Comparison of ENCODE assay signal across 16 cellular contexts in genomic region chr1:206455320-206455680, GRCh38. TPM values are rescaled to one million over a fixed set of nuclear protein-coding genes. Genes with fewer than 3 reads are reported as not detected.
DNase-seq lines count a peak whose midpoint lies in the region; ATAC-seq, FAIRE-seq and TF ChIP-seq lines count a peak whose summit lies in the region.
"Had no signal": no experiment of that assay in that cellular context is flagged by ENCODE, and none has a peak within 500 bp of the region (broad histone marks: within the 10 kb centered on the region; RNA-seq: fewer than 3 reads in every experiment).

No MANE protein-coding gene starts in this region.

- H3K27ac Mint-ChIP-seq in CD14-positive monocyte = peak overlapping the region in 5 of 7 donors; percentile 9 to 74 (median 65)
- peak overlapping the region; percentile 85 to 91 (median 88) for H3K27ac Mint-ChIP-seq in nephron
- H3K27ac Mint-ChIP-seq in activated naive CD4-positive, alpha-beta T cell treated with anti-CD3 and anti-CD28 coated beads, Interleukin-2, amount 50 U/mL, for 72 hours = peak overlapping the region in 1 of 2 donors; percentile 2
- H3K27ac Mint-ChIP-seq in T-helper 2 cell treated with Interferon-gamma antibody and Interleukin-4, amounts not matched to agents 5 μg/mL and 100 μg/mL, for 36 hours = no peak overlapping the region

- H3K9me3 Mint-ChIP-seq in CD14-positive monocyte = no peaks in the 10 kb centered on the region
- H3K9me3 Mint-ChIP-seq in nephron = no peaks in the 10 kb centered on the region
- H3K9me3 Mint-ChIP-seq in activated naive CD4-positive, alpha-beta T cell treated with anti-CD3 and anti-CD28 coated beads, Interleukin-2, amount 50 U/mL, for 72 hours = no peaks in the 10 kb centered on the region
- H3K9me3 Mint-ChIP-seq in T-helper 2 cell treated with Interferon-gamma antibody and Interleukin-4, amounts not matched to agents 5 μg/mL and 100 μg/mL, for 36 hours = no peaks in the 10 kb centered on the region

- no peaks in the 10 kb centered on the region for H4K20me1 ChIP-seq in K562 (replicated peaks; ENCODE audit: control insufficient read depth, insufficient read depth, low read length)

- peaks cover 86 to 90% of the 10 kb centered on the region in 2 donors for H3K36me3 Mint-ChIP-seq in CD14-positive monocyte
- H3K36me3 Mint-ChIP-seq in nephron (ENCODE audit: low read depth) = peaks cover 73% of the 10 kb centered on the region
- no peaks in the 10 kb centered on the region for H3K36me3 Mint-ChIP-seq in activated naive CD4-positive, alpha-beta T cell treated with anti-CD3 and anti-CD28 coated beads, Interleukin-2, amount 50 U/mL, for 72 hours
- H3K36me3 Mint-ChIP-seq in T-helper 2 cell treated with Interferon-gamma antibody and Interleukin-4, amounts not matched to agents 5 μg/mL and 100 μg/mL, for 36 hours (ENCODE audit: low read depth) = peaks cover 22% of the 10 kb centered on the region

- H3K27ac ChIP-seq in HEK293 (ENCODE audit: extremely low read depth, low read depth, low read length) = peak overlapping the region; percentile 14; the same call in 1 of the 2 replicates
- peak overlapping the region; percentile 26; the same call in 2 of the 3 replicates for H3K27ac ChIP-seq in K562 (ENCODE audit: extremely low read depth, low read depth, low read length)
- H3K27ac ChIP-seq: A549, SJSA1 had no signal

- H3K79me2 ChIP-seq in K562 (ENCODE audit: control insufficient read depth, insufficient read depth, low read length) = no peaks in the 10 kb centered on the region

- in situ Hi-C loops in K562 (cut with MboI) = loop anchor here (10.0 kb wide), 1 partner anchor 290 kb away; no protein-coding TSS in a partner anchor

- no peak overlapping the region; a peak in 1 of 4 replicates for H3K9ac ChIP-seq in K562 (ENCODE audit: insufficient read depth in 1 of 2, low read depth in 2 of 2, low read length in 2 of 2)
- H3K9ac ChIP-seq: BLaER1 treated with 17β-estradiol and CSF1 and Interleukin-3, amounts not matched to agents 10 nM and 100 nM had no signal

- intact Hi-C loops in CD14-positive monocyte (cut with micrococcal nuclease) = no loop called here
- intact Hi-C loops in K562 (cut with micrococcal nuclease) = loop anchor here (2.0 kb wide), 1 partner anchor 14 kb away; no protein-coding TSS in a partner anchor

- TF ChIP-seq POLR2A in K562 (conservative IDR thresholded peaks at IDR 0.05) = no peak

- FAIRE-seq in K562 (lab: Jason Lieb, UNC) = no peak
- FAIRE-seq: A549 had no signal

- no peaks in the 10 kb centered on the region for H3K9me1 ChIP-seq in K562 (ENCODE audit: control insufficient read depth, insufficient read depth, low read length)

- H3K27me3 Mint-ChIP-seq in CD14-positive monocyte (ENCODE audit: low read depth in 3 of 3) (no peaks in the 10 kb centered on the region), nephron (ENCODE audit: low read depth) (peaks cover 6% of the 10 kb centered on the region)
- no peaks in the 10 kb centered on the region for H3K27me3 Mint-ChIP-seq in T-helper 2 cell treated with Interferon-gamma antibody and Interleukin-4, amounts not matched to agents 5 μg/mL and 100 μg/mL, for 36 hours (ENCODE audit: low read depth)

- CTCF ChIA-PET in HEK293 (lab: Yijun Ruan, JAX) (interaction anchor here (1.2 to 1.7 kb wide), 2 partner anchors 14 to 24 kb away, joined by 3 to 4 read pairs; no protein-coding TSS in a partner anchor), K562 (lab: Yijun Ruan, JAX; ENCODE audit: low intra/inter-chr PET ratio) (no interaction called here)

- H3K9me3 ChIP-seq in HEK293 (ENCODE audit: control insufficient read depth, insufficient read depth, low read depth, low read length) (no peaks in the 10 kb centered on the region), K562 (replicated peaks; ENCODE audit: control insufficient read depth, insufficient read depth, low read depth, low read length) (no peaks in the 10 kb centered on the region)
- H3K9me3 ChIP-seq: A549; BLaER1 treated with 17β-estradiol and CSF1 and Interleukin-3, amounts not matched to agents 10 nM and 100 nM; HAP-1; SJSA1 had no signal

- H3K4me3 Mint-ChIP-seq in CD14-positive monocyte = no peak overlapping the region
- peak overlapping the region in 1 of 3 experiments; percentile 33 for H3K4me3 Mint-ChIP-seq in nephron
- no peak overlapping the region for H3K4me3 Mint-ChIP-seq in T-helper 2 cell treated with Interferon-gamma antibody and Interleukin-4, amounts not matched to agents 5 μg/mL and 100 μg/mL, for 36 hours

- POLR2A ChIA-PET in HEK293 (lab: Yijun Ruan, JAX) (no interaction called here), K562 (lab: Yijun Ruan, JAX) (interaction anchor here (0.6 to 1.5 kb wide), 6 partner anchors 9 to 707 kb away, joined by 4 to 10 read pairs (median 4); partner anchors contain the start of gene IKBKE)

- peaks cover 23% of the 10 kb centered on the region for H3K4me1 Mint-ChIP-seq in CD14-positive monocyte
- H3K4me1 Mint-ChIP-seq in nephron = peaks cover 55% of the 10 kb centered on the region
- H3K4me1 Mint-ChIP-seq in T-helper 2 cell treated with Interferon-gamma antibody and Interleukin-4, amounts not matched to agents 5 μg/mL and 100 μg/mL, for 36 hours (ENCODE audit: low read depth) = peaks cover 8% of the 10 kb centered on the region

- no peak overlapping the region for H3K4me3 ChIP-seq in HEK293 (ENCODE audit: low read depth, low read length)
- no peak overlapping the region for H3K4me3 ChIP-seq in K562
- H3K4me3 ChIP-seq: A549; BLaER1 treated with 17β-estradiol and CSF1 and Interleukin-3, amounts not matched to agents 10 nM and 100 nM; HAP-1; SJSA1 had no signal

- peak overlapping the region; percentile 49 for H3K4me2 ChIP-seq in K562 (ENCODE audit: insufficient read depth, low read length)
- H3K4me2 ChIP-seq: A549 had no signal

- BruUV-seq in K562 (replicated peaks; lab: Mats Ljungman, UMichigan) = no TSS peak

- no peak for TF ChIP-seq CTCF in CD14-positive monocyte (IDR thresholded peaks at IDR 0.05)
- no peak for TF ChIP-seq CTCF in HEK293 (tag by site-specific recombination; IDR thresholded peaks at IDR 0.05)
- no peak for TF ChIP-seq CTCF in K562 (IDR thresholded peaks at IDR 0.05 in 2 of 3, conservative IDR thresholded peaks at IDR 0.05 in 1 of 3; ENCODE audit: insufficient read depth in 2 of 3, low read depth in 1 of 3, low read length in 3 of 3)
- TF ChIP-seq CTCF in nephron (IDR thresholded peaks at IDR 0.05; ENCODE audit: unreplicated experiment in 3 of 3) = no peak

- H2AFZ ChIP-seq in K562 (ENCODE audit: low read depth, low read length) = peak overlapping the region; percentile 69

- H3K27me3 ChIP-seq in K562 (ENCODE audit: control insufficient read depth in 2 of 2, insufficient read depth in 2 of 2, low read length in 2 of 2) = no peaks in the 10 kb centered on the region
- H3K27me3 ChIP-seq: BLaER1 treated with 17β-estradiol and CSF1 and Interleukin-3, amounts not matched to agents 10 nM and 100 nM; SJSA1 had no signal

- ATAC-seq in K562 = no peak; the same call in 2 of the 3 replicates
- ATAC-seq in activated naive CD4-positive, alpha-beta T cell treated with anti-CD3 and anti-CD28 coated beads, Interleukin-2, amount 50 U/mL, for 72 hours = no peak
- ATAC-seq: A549, PC-3 had no signal

- TF ChIP-seq RAD21 in K562 (CRISPR knock-in tag; conservative IDR thresholded peaks at IDR 0.05 in 1 of 2, IDR thresholded peaks at IDR 0.05 in 1 of 2) = no peak

- H3K4me1 ChIP-seq in HEK293 (ENCODE audit: control insufficient read depth, insufficient read depth, low read length) = peaks cover 8% of the 10 kb centered on the region
- peaks cover 23 to 34% of the 10 kb centered on the region in 2 experiments for H3K4me1 ChIP-seq in K562 (replicated peaks in 1 of 2; ENCODE audit: control insufficient read depth in 2 of 2, insufficient read depth in 2 of 2, low read length in 2 of 2)
- H3K4me1 ChIP-seq: HAP-1 had no signal

- H3K36me3 ChIP-seq in HEK293 (ENCODE audit: control insufficient read depth in 2 of 2, insufficient read depth in 1 of 2, low read length in 2 of 2) (peaks cover 3 to 68% of the 10 kb centered on the region in 2 experiments; a peak in 2 of 3 replicates), K562 (ENCODE audit: control insufficient read depth, insufficient read depth, low read length) (peaks cover 21% of the 10 kb centered on the region; the same call in 2 of the 3 replicates)

- no peak for TF ChIP-seq EP300 in K562 (IDR thresholded peaks at IDR 0.05; ENCODE audit: low read length)

- DNase-seq in CD14-positive monocyte (ENCODE audit: low spot score) (no peak), K562 (ENCODE audit: extremely low read depth in 1 of 4, low spot score in 3 of 4) (no peak), NCI-H82 treated with DMSO at 0.1 percent for 48 hours (lab: John Stamatoyannopoulos, UW; ENCODE audit: unreplicated experiment) (no peak), ecto neural progenitor cell (ENCODE audit: low spot score) (no peak)
- no peak for DNase-seq in activated naive CD4-positive, alpha-beta T cell treated with anti-CD3 and anti-CD28 coated beads, Interleukin-2, amount 50 U/mL, for 72 hours (ENCODE audit: low spot score in 2 of 2)
- DNase-seq in T-helper 2 cell treated with Interferon-gamma antibody and Interleukin-4, amounts not matched to agents 5 μg/mL and 100 μg/mL, for 36 hours (ENCODE audit: low spot score) = no peak
- DNase-seq: DMS 273 treated with DMSO at 0.1 percent for 48 hours, MV-4-11, NCI-H774 had no signal

- 32% methylated on average over 3 of the region's 3 CpGs for WGBS in K562 (ENCODE audit: insufficient coverage, low coverage, missing lambda C conversion rate)

RNA-seq across cellular contexts. Expression of gene IKBKE, which starts 15.0 kb away (rescaled TPM):
- polyA plus RNA-seq in CD14-positive monocyte = 10 to 100 TPM; 35.6 to 40.7 TPM
- 4.6 and 15.1 TPM in 2 replicates for total RNA-seq in K562 (2011; cell fraction: chromatin; rRNA removed; ENCODE audit: low replicate concordance)
- total RNA-seq in K562 (2011; cell fraction: nucleolus; rRNA removed) = 3.8 and 6.3 TPM in 2 replicates
- total RNA-seq in K562 (2011; cell fraction: nucleoplasm; rRNA removed) = 3.2 and 3.4 TPM in 2 replicates
- total RNA-seq in K562 (2014; rRNA removed) = 4.6 and 6.4 TPM in 2 replicates
- 1.8 and 2.3 TPM in 2 replicates for total RNA-seq in K562 (2014; rRNA removed; fragmentation: Illumina TruSeq; extraction: Trizol)
- total RNA-seq in K562 (2015; rRNA removed; fragmentation: Illumina TruSeq; extraction: Trizol) = 5.0 and 5.4 TPM in 2 replicates
- total RNA-seq in K562 (2021) = 6.1 and 6.8 TPM in 2 replicates
- polyA plus RNA-seq in K562 (2011; rRNA removed) = 4.2 and 4.6 TPM in 2 replicates
- 2.8 and 6.8 TPM in 2 replicates for polyA plus RNA-seq in K562 (2011; cell fraction: cytosol; rRNA removed)
- 9.2 and 11.6 TPM in 2 replicates for polyA plus RNA-seq in K562 (2011; cell fraction: nucleus; rRNA removed)
- polyA plus RNA-seq in K562 (2012) = 6.6 and 7.4 TPM in 2 replicates
- 3.7 and 4.9 TPM in 2 replicates for polyA plus RNA-seq in K562 (2014; fragmentation: Illumina TruSeq; extraction: Trizol)
- 1 to 10 TPM; 7.9 to 9.0 TPM for polyA plus RNA-seq in K562 (2014; fragmentation: Nextera tagmentation; extraction: Ambion mirVana)
- 4.8 and 9.1 TPM in 2 replicates for polyA plus RNA-seq in K562 (2014; rRNA removed)
- polyA minus RNA-seq in K562 (2011; rRNA and poly(A)+ RNA removed) = 3.5 and 4.0 TPM in 2 replicates
- 2.1 and 3.5 TPM in 2 replicates for polyA minus RNA-seq in K562 (2011; cell fraction: cytosol; rRNA and poly(A)+ RNA removed)
- 6.9 and 10.1 TPM in 2 replicates for polyA minus RNA-seq in K562 (2011; cell fraction: nucleus; rRNA and poly(A)+ RNA removed)
- 10 to 100 TPM in 1 of 2 donors, 1 to 10 TPM in 1; 4.5 to 40.7 TPM for total RNA-seq in activated naive CD4-positive, alpha-beta T cell treated with anti-CD3 and anti-CD28 coated beads, Interleukin-2, amount 50 U/mL, for 72 hours

RNA-seq across cellular contexts. Expression of gene RASSF5, which starts 52.0 kb away (rescaled TPM):
- polyA plus RNA-seq in CD14-positive monocyte (100 to 1,000 TPM in 1 of 2 donors, 10 to 100 TPM in 1; 81.6 to 127 TPM), K562 (2011; rRNA removed) (20.8 and 42.4 TPM in 2 replicates), K562 (2014; fragmentation: Illumina TruSeq; extraction: Trizol) (36.1 and 41.0 TPM in 2 replicates), K562 (2014; fragmentation: Nextera tagmentation; extraction: Ambion mirVana) (1 to 10 TPM; 6.1 to 6.9 TPM), K562 (2014; rRNA removed) (27.4 and 27.9 TPM in 2 replicates)
- 17.2 and 26.4 TPM in 2 replicates for total RNA-seq in K562 (2011; cell fraction: chromatin; rRNA removed; ENCODE audit: low replicate concordance)
- 14.7 and 19.2 TPM in 2 replicates for total RNA-seq in K562 (2011; cell fraction: nucleolus; rRNA removed)
- 15.8 and 17.7 TPM in 2 replicates for total RNA-seq in K562 (2011; cell fraction: nucleoplasm; rRNA removed)
- total RNA-seq in K562 (2014; rRNA removed) (25.2 and 32.1 TPM in 2 replicates), K562 (2014; rRNA removed; fragmentation: Illumina TruSeq; extraction: Trizol) (20.3 and 21.7 TPM in 2 replicates), K562 (2015; rRNA removed; fragmentation: Illumina TruSeq; extraction: Trizol) (26.7 and 28.5 TPM in 2 replicates), K562 (2021) (35.2 and 38.1 TPM in 2 replicates)
- polyA plus RNA-seq in K562 (2011; cell fraction: cytosol; rRNA removed) = 24.2 and 36.3 TPM in 2 replicates
- polyA plus RNA-seq in K562 (2011; cell fraction: nucleus; rRNA removed) = 58.6 and 70.3 TPM in 2 replicates
- 33.6 and 70.4 TPM in 2 replicates for polyA plus RNA-seq in K562 (2012)
- 24.4 and 42.9 TPM in 2 replicates for polyA minus RNA-seq in K562 (2011; rRNA and poly(A)+ RNA removed)
- polyA minus RNA-seq in K562 (2011; cell fraction: cytosol; rRNA and poly(A)+ RNA removed) = 19.2 and 30.5 TPM in 2 replicates
- polyA minus RNA-seq in K562 (2011; cell fraction: nucleus; rRNA and poly(A)+ RNA removed) = 23.4 and 57.9 TPM in 2 replicates
- 100 to 1,000 TPM; 212 to 239 TPM for total RNA-seq in activated naive CD4-positive, alpha-beta T cell treated with anti-CD3 and anti-CD28 coated beads, Interleukin-2, amount 50 U/mL, for 72 hours

Comparison
In these comparisons a context has a peak if more than half of its experiments do, and no peak if none do; other contexts are left out.
1. RNA of gene RASSF5, which starts 52.0 kb away (total RNA-seq): 212 to 239 TPM in activated naive CD4-positive, alpha-beta T cell treated with anti-CD3 and anti-CD28 coated beads, Interleukin-2, amount 50 U/mL, for 72 hours; 14.7 to 38.1 TPM in K562; every median in the first group is over 4 times any median in the second.